ENCODE assay signal across 1 cellular context in the genomic region with DNA sequence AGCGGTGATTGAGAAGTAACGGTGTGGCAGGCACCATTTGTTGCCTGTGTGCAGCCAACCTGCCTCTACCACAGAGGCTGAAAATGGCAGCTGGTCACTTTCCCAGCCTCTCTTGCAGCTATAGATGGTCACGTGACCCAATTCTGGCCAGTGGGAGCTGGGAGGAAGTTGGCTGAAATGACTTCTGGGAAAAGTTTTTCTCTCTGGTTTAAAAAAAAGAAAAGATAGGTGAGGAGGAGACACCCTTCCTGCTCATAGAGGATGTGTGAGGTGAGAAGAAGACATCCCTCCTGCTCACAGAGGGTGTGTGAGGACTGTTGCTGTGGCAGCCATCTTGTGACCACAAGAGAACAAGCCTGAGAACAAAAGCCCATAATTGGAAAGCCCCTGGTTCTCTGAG.
A peak's percentile ranks its signal among the peaks of the same experiment; 100 is the strongest.
TF ChIP-seq lines count a peak whose summit lies in the region.

No MANE protein-coding gene starts in this region.

TF ChIP-seq in GM12878, 131 proteins besides CTCF, POLR2A, EP300 and RAD21 (continued from another document):
- TF ChIP-seq BHLHE40 (IDR thresholded peaks at IDR 0.05; ENCODE audit: borderline replicate concordance in 1 of 2, low read depth in 2 of 2, low read length in 1 of 2), result peak; percentile 15 to 64; a peak in 2 of 4 replicates
